Comparison of ENCODE assay signal across 1 cellular context in genomic region chr11:87037450-87038234, GRCh38.
TF ChIP-seq lines count a peak whose summit lies in the region.

TMEM135 (plus strand) TSS chr11:87037934; CDS start chr11:87038046, 112 bp downstream.

TF ChIP-seq in K562, 482 proteins besides CTCF, POLR2A, EP300 and RAD21 (continued from another document and continues in another):
- TF ChIP-seq, protein P1, sequence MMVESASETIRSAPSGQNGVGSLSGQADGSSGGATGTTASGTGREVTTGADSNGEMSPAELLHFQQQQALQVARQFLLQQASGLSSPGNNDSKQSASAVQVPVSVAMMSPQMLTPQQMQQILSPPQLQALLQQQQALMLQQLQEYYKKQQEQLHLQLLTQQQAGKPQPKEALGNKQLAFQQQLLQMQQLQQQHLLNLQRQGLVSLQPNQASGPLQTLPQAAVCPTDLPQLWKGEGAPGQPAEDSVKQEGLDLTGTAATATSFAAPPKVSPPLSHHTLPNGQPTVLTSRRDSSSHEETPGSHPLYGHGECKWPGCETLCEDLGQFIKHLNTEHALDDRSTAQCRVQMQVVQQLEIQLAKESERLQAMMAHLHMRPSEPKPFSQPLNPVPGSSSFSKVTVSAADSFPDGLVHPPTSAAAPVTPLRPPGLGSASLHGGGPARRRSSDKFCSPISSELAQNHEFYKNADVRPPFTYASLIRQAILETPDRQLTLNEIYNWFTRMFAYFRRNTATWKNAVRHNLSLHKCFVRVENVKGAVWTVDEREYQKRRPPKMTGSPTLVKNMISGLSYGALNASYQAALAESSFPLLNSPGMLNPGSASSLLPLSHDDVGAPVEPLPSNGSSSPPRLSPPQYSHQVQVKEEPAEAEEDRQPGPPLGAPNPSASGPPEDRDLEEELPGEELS (CRISPR knock-in tag; IDR thresholded peaks at IDR 0.05; ENCODE audit: borderline replicate concordance): peak; percentile 69; the same call in 1 of the 2 replicates
- peak; percentile 46 for TF ChIP-seq POLR2H (tag; IDR thresholded peaks at IDR 0.05; ENCODE audit: low read depth)
- TF ChIP-seq ZNF311 (CRISPR knock-in tag; IDR thresholded peaks at IDR 0.05): 0 out of 2 replicates have a peak, but pooled peaks have one; percentile 25
- TF ChIP-seq ZNF277 (CRISPR knock-in tag; IDR thresholded peaks at IDR 0.05; ENCODE audit: borderline replicate concordance): no peak
- TF ChIP-seq RB1 (IDR thresholded peaks at IDR 0.05; ENCODE audit: low read depth): peak; percentile 85
- no peak for TF ChIP-seq ARNT (IDR thresholded peaks at IDR 0.05)
- TF ChIP-seq, protein P2, sequence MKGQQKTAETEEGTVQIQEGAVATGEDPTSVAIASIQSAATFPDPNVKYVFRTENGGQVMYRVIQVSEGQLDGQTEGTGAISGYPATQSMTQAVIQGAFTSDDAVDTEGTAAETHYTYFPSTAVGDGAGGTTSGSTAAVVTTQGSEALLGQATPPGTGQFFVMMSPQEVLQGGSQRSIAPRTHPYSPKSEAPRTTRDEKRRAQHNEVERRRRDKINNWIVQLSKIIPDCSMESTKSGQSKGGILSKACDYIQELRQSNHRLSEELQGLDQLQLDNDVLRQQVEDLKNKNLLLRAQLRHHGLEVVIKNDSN (CRISPR knock-in tag; IDR thresholded peaks at IDR 0.05): peak; percentile 67
- peak; percentile 10; the same call in 1 of the 2 replicates for TF ChIP-seq JUN (IDR thresholded peaks at IDR 0.05; ENCODE audit: borderline replicate concordance, low read depth, low read length)
- TF ChIP-seq JUN (CRISPR knock-in tag; IDR thresholded peaks at IDR 0.05; ENCODE audit: borderline replicate concordance): no peak
- TF ChIP-seq, protein P3, sequence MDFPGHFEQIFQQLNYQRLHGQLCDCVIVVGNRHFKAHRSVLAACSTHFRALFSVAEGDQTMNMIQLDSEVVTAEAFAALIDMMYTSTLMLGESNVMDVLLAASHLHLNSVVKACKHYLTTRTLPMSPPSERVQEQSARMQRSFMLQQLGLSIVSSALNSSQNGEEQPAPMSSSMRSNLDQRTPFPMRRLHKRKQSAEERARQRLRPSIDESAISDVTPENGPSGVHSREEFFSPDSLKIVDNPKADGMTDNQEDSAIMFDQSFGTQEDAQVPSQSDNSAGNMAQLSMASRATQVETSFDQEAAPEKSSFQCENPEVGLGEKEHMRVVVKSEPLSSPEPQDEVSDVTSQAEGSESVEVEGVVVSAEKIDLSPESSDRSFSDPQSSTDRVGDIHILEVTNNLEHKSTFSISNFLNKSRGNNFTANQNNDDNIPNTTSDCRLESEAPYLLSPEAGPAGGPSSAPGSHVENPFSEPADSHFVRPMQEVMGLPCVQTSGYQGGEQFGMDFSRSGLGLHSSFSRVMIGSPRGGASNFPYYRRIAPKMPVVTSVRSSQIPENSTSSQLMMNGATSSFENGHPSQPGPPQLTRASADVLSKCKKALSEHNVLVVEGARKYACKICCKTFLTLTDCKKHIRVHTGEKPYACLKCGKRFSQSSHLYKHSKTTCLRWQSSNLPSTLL (IDR thresholded peaks at IDR 0.05): no peak
- TF ChIP-seq, protein P4, sequence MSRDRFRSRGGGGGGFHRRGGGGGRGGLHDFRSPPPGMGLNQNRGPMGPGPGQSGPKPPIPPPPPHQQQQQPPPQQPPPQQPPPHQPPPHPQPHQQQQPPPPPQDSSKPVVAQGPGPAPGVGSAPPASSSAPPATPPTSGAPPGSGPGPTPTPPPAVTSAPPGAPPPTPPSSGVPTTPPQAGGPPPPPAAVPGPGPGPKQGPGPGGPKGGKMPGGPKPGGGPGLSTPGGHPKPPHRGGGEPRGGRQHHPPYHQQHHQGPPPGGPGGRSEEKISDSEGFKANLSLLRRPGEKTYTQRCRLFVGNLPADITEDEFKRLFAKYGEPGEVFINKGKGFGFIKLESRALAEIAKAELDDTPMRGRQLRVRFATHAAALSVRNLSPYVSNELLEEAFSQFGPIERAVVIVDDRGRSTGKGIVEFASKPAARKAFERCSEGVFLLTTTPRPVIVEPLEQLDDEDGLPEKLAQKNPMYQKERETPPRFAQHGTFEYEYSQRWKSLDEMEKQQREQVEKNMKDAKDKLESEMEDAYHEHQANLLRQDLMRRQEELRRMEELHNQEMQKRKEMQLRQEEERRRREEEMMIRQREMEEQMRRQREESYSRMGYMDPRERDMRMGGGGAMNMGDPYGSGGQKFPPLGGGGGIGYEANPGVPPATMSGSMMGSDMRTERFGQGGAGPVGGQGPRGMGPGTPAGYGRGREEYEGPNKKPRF (IDR thresholded peaks at IDR 0.05; ENCODE audit: low read depth, low read length): no peak
- TF ChIP-seq, protein P5, sequence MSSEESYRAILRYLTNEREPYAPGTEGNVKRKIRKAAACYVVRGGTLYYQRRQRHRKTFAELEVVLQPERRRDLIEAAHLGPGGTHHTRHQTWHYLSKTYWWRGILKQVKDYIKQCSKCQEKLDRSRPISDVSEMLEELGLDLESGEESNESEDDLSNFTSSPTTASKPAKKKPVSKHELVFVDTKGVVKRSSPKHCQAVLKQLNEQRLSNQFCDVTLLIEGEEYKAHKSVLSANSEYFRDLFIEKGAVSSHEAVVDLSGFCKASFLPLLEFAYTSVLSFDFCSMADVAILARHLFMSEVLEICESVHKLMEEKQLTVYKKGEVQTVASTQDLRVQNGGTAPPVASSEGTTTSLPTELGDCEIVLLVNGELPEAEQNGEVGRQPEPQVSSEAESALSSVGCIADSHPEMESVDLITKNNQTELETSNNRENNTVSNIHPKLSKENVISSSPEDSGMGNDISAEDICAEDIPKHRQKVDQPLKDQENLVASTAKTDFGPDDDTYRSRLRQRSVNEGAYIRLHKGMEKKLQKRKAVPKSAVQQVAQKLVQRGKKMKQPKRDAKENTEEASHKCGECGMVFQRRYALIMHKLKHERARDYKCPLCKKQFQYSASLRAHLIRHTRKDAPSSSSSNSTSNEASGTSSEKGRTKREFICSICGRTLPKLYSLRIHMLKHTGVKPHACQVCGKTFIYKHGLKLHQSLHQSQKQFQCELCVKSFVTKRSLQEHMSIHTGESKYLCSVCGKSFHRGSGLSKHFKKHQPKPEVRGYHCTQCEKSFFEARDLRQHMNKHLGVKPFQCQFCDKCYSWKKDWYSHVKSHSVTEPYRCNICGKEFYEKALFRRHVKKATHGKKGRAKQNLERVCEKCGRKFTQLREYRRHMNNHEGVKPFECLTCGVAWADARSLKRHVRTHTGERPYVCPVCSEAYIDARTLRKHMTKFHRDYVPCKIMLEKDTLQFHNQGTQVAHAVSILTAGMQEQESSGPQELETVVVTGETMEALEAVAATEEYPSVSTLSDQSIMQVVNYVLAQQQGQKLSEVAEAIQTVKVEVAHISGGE (CRISPR knock-in tag; IDR thresholded peaks at IDR 0.05): peak in 1 of 3 experiments; percentile 63; a peak in 1 of 6 replicates
- peak; percentile 13; the same call in 1 of the 2 replicates for TF ChIP-seq ETV5 (CRISPR knock-in tag; IDR thresholded peaks at IDR 0.05; ENCODE audit: low read depth)
- peak; percentile 63 for TF ChIP-seq TAF9B (IDR thresholded peaks at IDR 0.05; ENCODE audit: partially characterized antibody)
- peak in 1 of 2 experiments; percentile 45; a peak in 1 of 4 replicates for TF ChIP-seq HDAC1 (IDR thresholded peaks at IDR 0.05)
- TF ChIP-seq ZNF584 (CRISPR knock-in tag; IDR thresholded peaks at IDR 0.05; ENCODE audit: low read depth): no peak
- no peak for TF ChIP-seq RERE (CRISPR knock-in tag; IDR thresholded peaks at IDR 0.05; ENCODE audit: borderline replicate concordance)
- TF ChIP-seq ZNF143 (CRISPR knock-in tag; IDR thresholded peaks at IDR 0.05): 0 out of 2 replicates have a peak, but pooled peaks have one; percentile 28
- TF ChIP-seq DNMT1 (IDR thresholded peaks at IDR 0.05): no peak
- TF ChIP-seq FOXP1 (CRISPR knock-in tag; IDR thresholded peaks at IDR 0.05): 0 out of 2 replicates have a peak, but pooled peaks have one; percentile 37
- TF ChIP-seq ARID2 (IDR thresholded peaks at IDR 0.05): 0 out of 2 replicates have a peak, but pooled peaks have one; percentile 15
- peak; percentile 53; the same call in 1 of the 2 replicates for TF ChIP-seq MYC (IDR thresholded peaks at IDR 0.05; ENCODE audit: low read depth, low read length)
- no peak; the same call in 1 of the 2 replicates for TF ChIP-seq MYC (CRISPR knock-in tag; IDR thresholded peaks at IDR 0.05; ENCODE audit: borderline replicate concordance, low read depth)
- peak; percentile 72; the same call in 1 of the 2 replicates for TF ChIP-seq MTA3 (IDR thresholded peaks at IDR 0.05; ENCODE audit: borderline replicate concordance)
- 0 out of 2 replicates have a peak, but pooled peaks have one; percentile 5 for TF ChIP-seq KDM2B (CRISPR knock-in tag; IDR thresholded peaks at IDR 0.05)
- peak; percentile 47; the same call in 1 of the 2 replicates for TF ChIP-seq PML (IDR thresholded peaks at IDR 0.05; ENCODE audit: low read length)
- 0 out of 2 replicates have a peak, but pooled peaks have one; percentile 54 for TF ChIP-seq CREB1 (IDR thresholded peaks at IDR 0.05)
- TF ChIP-seq CREB1 (CRISPR knock-in tag; IDR thresholded peaks at IDR 0.05): no peak
- TF ChIP-seq PHF8 (IDR thresholded peaks at IDR 0.05; ENCODE audit: borderline replicate concordance, low read length): peak; percentile 77
- TF ChIP-seq ZNF384 (IDR thresholded peaks at IDR 0.05; ENCODE audit: low read depth, low read length): 0 out of 2 replicates have a peak, but pooled peaks have one; percentile 38
- TF ChIP-seq, protein P6, sequence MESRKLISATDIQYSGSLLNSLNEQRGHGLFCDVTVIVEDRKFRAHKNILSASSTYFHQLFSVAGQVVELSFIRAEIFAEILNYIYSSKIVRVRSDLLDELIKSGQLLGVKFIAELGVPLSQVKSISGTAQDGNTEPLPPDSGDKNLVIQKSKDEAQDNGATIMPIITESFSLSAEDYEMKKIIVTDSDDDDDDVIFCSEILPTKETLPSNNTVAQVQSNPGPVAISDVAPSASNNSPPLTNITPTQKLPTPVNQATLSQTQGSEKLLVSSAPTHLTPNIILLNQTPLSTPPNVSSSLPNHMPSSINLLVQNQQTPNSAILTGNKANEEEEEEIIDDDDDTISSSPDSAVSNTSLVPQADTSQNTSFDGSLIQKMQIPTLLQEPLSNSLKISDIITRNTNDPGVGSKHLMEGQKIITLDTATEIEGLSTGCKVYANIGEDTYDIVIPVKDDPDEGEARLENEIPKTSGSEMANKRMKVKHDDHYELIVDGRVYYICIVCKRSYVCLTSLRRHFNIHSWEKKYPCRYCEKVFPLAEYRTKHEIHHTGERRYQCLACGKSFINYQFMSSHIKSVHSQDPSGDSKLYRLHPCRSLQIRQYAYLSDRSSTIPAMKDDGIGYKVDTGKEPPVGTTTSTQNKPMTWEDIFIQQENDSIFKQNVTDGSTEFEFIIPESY (CRISPR knock-in tag; IDR thresholded peaks at IDR 0.05): peak; percentile 63
- TF ChIP-seq ZNF75A (CRISPR knock-in tag; IDR thresholded peaks at IDR 0.05): no peak
- peak; percentile 36; the same call in 1 of the 2 replicates for TF ChIP-seq CREB3L1 (IDR thresholded peaks at IDR 0.05; ENCODE audit: borderline replicate concordance, low read depth)
- TF ChIP-seq HIVEP1 (CRISPR knock-in tag; IDR thresholded peaks at IDR 0.05): peak; percentile 24; the same call in 1 of the 2 replicates
- peak; percentile 28; the same call in 1 of the 2 replicates for TF ChIP-seq ZNF165 (CRISPR knock-in tag; IDR thresholded peaks at IDR 0.05; ENCODE audit: borderline replicate concordance)
- TF ChIP-seq CAMTA2 (CRISPR knock-in tag; conservative IDR thresholded peaks at IDR 0.05): no peak
- peak; percentile 73; the same call in 1 of the 2 replicates for TF ChIP-seq NFRKB (IDR thresholded peaks at IDR 0.05; ENCODE audit: low read depth)
- peak; percentile 73; the same call in 1 of the 2 replicates for TF ChIP-seq TCF7 (IDR thresholded peaks at IDR 0.05; ENCODE audit: borderline replicate concordance)
